Comparison of ENCODE assay signal across 1 cellular context in the genomic region with DNA sequence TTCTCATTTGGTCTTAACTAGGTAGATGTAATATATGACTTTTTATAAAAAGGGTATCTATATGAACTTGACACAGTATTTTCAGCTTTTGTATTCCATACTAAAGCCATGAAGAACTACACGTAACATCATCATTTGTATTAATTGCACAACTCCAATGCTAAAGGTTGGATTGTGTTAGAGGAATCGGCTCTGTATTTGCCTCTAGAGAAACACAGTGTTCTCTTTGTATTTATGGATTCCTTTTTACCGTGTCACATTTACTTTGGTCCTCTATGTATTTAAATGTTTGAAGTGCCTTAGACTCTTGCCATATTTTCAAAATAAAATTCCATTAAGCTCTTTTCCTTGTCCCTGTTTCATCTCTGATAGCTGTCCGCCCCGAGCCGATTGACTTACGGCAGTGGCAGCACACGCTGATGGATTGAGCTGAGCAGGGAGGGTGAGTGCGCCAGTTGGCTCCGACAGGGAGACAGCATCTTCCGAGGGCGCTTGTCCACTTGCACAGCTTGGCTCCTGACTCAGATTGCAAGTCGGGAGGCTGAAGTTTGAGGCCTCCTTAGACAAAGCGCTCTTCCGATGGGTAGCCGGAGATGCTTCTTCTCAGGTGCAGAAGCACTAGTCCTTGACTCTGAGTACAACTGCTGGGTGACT.
A peak's percentile ranks its signal among the peaks of the same experiment; 100 is the strongest.
TF ChIP-seq lines count a peak whose summit lies in the region.

No MANE protein-coding gene starts in this region.

TF ChIP-seq in HepG2, 621 proteins besides CTCF, POLR2A, EP300 and RAD21 (continued from another document):
- TF ChIP-seq, protein P1, sequence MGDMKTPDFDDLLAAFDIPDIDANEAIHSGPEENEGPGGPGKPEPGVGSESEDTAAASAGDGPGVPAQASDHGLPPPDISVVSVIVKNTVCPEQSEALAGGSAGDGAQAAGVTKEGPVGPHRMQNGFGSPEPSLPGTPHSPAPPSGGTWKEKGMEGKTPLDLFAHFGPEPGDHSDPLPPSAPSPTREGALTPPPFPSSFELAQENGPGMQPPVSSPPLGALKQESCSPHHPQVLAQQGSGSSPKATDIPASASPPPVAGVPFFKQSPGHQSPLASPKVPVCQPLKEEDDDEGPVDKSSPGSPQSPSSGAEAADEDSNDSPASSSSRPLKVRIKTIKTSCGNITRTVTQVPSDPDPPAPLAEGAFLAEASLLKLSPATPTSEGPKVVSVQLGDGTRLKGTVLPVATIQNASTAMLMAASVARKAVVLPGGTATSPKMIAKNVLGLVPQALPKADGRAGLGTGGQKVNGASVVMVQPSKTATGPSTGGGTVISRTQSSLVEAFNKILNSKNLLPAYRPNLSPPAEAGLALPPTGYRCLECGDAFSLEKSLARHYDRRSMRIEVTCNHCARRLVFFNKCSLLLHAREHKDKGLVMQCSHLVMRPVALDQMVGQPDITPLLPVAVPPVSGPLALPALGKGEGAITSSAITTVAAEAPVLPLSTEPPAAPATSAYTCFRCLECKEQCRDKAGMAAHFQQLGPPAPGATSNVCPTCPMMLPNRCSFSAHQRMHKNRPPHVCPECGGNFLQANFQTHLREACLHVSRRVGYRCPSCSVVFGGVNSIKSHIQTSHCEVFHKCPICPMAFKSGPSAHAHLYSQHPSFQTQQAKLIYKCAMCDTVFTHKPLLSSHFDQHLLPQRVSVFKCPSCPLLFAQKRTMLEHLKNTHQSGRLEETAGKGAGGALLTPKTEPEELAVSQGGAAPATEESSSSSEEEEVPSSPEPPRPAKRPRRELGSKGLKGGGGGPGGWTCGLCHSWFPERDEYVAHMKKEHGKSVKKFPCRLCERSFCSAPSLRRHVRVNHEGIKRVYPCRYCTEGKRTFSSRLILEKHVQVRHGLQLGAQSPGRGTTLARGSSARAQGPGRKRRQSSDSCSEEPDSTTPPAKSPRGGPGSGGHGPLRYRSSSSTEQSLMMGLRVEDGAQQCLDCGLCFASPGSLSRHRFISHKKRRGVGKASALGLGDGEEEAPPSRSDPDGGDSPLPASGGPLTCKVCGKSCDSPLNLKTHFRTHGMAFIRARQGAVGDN (CRISPR knock-in tag; IDR thresholded peaks at IDR 0.05), result peak; percentile 12; the same call in 1 of the 2 replicates
- TF ChIP-seq MTA1 (CRISPR knock-in tag; IDR thresholded peaks at IDR 0.05; ENCODE audit: borderline replicate concordance) (no peak), KDM4B (CRISPR knock-in tag; IDR thresholded peaks at IDR 0.05) (no peak), ZNF160 (CRISPR knock-in tag; IDR thresholded peaks at IDR 0.05) (no peak), AGO2 (optimal IDR thresholded peaks at IDR 0.05; ENCODE audit: low read depth, low read length) (peak; percentile 26), CEBPB (IDR thresholded peaks at IDR 0.05; ENCODE audit: borderline replicate concordance, low read depth, low read length) (peak; percentile 80), RBM22 (optimal IDR thresholded peaks at IDR 0.05; ENCODE audit: low read length) (peak; percentile 86)
